Comparison of ENCODE assay signal across 11 cellular contexts in genomic region chr5:109788596-109788995, GRCh38.
DNase-seq lines count a peak whose midpoint lies in the region; ATAC-seq, FAIRE-seq and TF ChIP-seq lines count a peak whose summit lies in the region.
"Had no signal": no experiment of that assay in that cellular context is flagged by ENCODE, and none has a peak within 500 bp of the region (broad histone marks: within the 10 kb centered on the region; RNA-seq: fewer than 3 reads in every experiment).

No MANE protein-coding gene starts in this region.

- FAIRE-seq in H54 (lab: Jason Lieb, UNC): no peak

- DNase-seq in stimulated activated CD4-positive, alpha-beta T cell treated with anti-CD3 and anti-CD28 coated beads, Interleukin-15, amount 100 ng/mL, for 24 hours: no peak
- DNase-seq in NCI-H82 (lab: John Stamatoyannopoulos, UW) (no peak), GOT3 (lab: John Stamatoyannopoulos, UW) (no peak), H54 (ENCODE audit: insufficient read length, low spot score) (no peak)
- DNase-seq: activated B cell treated with CpG ODN at 0.5 μM for 24 hours, hypothalamus, NCI-H1930 had no signal

- no peak for TF ChIP-seq POLR2A in H54 (IDR thresholded peaks at IDR 0.05; ENCODE audit: low read depth, low read length)

- ATAC-seq in GM18499 (IDR thresholded peaks at IDR 0.05; ENCODE audit: insufficient read depth, unreplicated experiment) (peak; percentile 95), GM19438 (IDR thresholded peaks at IDR 0.05; ENCODE audit: low read depth, unreplicated experiment) (peak; percentile 94), HG02870 (IDR thresholded peaks at IDR 0.05; ENCODE audit: unreplicated experiment) (peak; percentile 93), HG03575 (IDR thresholded peaks at IDR 0.05; ENCODE audit: extremely low read depth, insufficient number of reproducible peaks, low FRiP score, unreplicated experiment) (peak; percentile 91)
